Comparison of ENCODE assay signal across 21 cellular contexts in the genomic region with DNA sequence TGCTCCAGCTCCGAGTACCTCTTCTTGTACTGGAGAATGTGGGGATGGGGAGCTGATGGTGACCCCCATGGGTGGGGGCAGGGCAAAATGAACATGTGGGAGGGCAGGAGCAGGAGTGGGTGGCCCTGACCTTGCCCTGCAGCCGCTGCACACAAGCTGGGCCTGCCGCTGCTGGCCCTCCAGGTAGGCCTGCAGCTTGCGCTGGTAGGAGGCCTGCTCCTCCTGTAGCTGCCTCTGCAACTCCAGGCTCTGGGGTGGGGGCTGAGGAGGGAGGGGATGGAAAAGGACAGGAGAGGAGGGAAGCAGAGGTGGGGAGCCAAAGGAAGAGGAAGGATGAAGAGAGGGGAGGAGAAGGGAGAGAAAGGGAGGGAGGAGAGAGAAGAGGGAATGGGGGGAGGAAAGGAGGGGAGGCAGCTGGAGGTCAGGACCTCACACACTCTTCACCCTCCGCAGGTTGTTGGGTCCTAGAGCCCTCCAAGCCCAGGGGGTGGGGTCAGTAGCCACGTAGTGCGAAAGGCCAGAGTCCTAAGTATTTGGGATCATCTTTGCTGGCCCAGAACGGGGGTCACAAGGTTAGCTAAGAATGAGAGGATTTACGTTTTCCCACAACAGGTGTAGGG. TPM values are rescaled to one million over a fixed set of nuclear protein-coding genes. Genes with fewer than 3 reads are reported as not detected.
DNase-seq lines count a peak whose midpoint lies in the region; ATAC-seq and TF ChIP-seq lines count a peak whose summit lies in the region.
"Had no signal": no experiment of that assay in that cellular context is flagged by ENCODE, and none has a peak within 500 bp of the region (broad histone marks: within the 10 kb centered on the region; RNA-seq: fewer than 3 reads in every experiment).

No MANE protein-coding gene starts in this region.

- peak overlapping the region; percentile 75 for H2BK12ac ChIP-seq in neuronal stem cell (ENCODE audit: low read length)

- no peak overlapping the region for H2BK120ac ChIP-seq in neuronal stem cell (ENCODE audit: low read depth, low read length)

- CTCF ChIA-PET in naive thymus-derived CD4-positive, alpha-beta T cell (lab: Charles Lee): no interaction called here

- H3K9me2 ChIP-seq in GM23338 (ENCODE audit: insufficient read depth): no peaks in the 10 kb centered on the region

- peak overlapping the region; percentile 21 for H3K9ac ChIP-seq in NT2/D1 (ENCODE audit: insufficient read length, low read depth)
- no peak overlapping the region for H3K9ac ChIP-seq in iPS-15b (ENCODE audit: low read depth, low read length)
- H3K9ac ChIP-seq in neuronal stem cell (ENCODE audit: low read depth, low read length, poor library complexity): peak overlapping the region; percentile 92

- H3K23ac ChIP-seq in neuronal stem cell (ENCODE audit: low read depth, low read length, poor library complexity): no peak overlapping the region

- H3K14ac ChIP-seq in neuronal stem cell (ENCODE audit: low read length): no peak overlapping the region

- H3K4me1 ChIP-seq in GM23338 (ENCODE audit: insufficient read depth) (peaks cover 3% of the 10 kb centered on the region; the same call in 1 of the 2 replicates), NT2/D1 (ENCODE audit: insufficient read depth, insufficient read length) (peaks cover 4% of the 10 kb centered on the region), iPS-15b (ENCODE audit: control insufficient read depth, insufficient read depth, low read length) (peaks cover 5% of the 10 kb centered on the region), neuronal stem cell (ENCODE audit: control insufficient read depth in 2 of 2, insufficient read depth in 1 of 2, low read depth in 1 of 2, low read length in 2 of 2) (peaks cover 16 to 17% of the 10 kb centered on the region in 2 donors)
- no peaks in the 10 kb centered on the region for H3K4me1 ChIP-seq in naive thymus-derived CD4-positive, alpha-beta T cell (ENCODE audit: control insufficient read depth in 2 of 2, insufficient read depth in 2 of 2, low read length in 2 of 2)
- H3K4me1 ChIP-seq: A549 had no signal

- no peak for TF ChIP-seq CTCF in GM23338 (conservative IDR thresholded peaks at IDR 0.05; ENCODE audit: low read depth in 2 of 2)

- H3F3A ChIP-seq in GM23338 (replicated peaks; ENCODE audit: low read depth): no peaks in the 10 kb centered on the region

- 0 out of 2 replicates have a peak, but pooled peaks cover 3% of the 10 kb centered on the region for H3K79me2 ChIP-seq in GM23338 (replicated peaks; ENCODE audit: insufficient read depth)

- H2BK15ac ChIP-seq in neuronal stem cell (ENCODE audit: low read length): peak overlapping the region; percentile 55

- peaks cover 3% of the 10 kb centered on the region; the same call in 1 of the 3 replicates for H3K36me3 Mint-ChIP-seq in GM23338 (ENCODE audit: low read depth)
- peaks cover 0 to 5% (median 0%) of the 10 kb centered on the region in 5 donors for H3K36me3 Mint-ChIP-seq in naive thymus-derived CD4-positive, alpha-beta T cell

- no peaks in the 10 kb centered on the region for H3K9me3 ChIP-seq in NT2/D1 (ENCODE audit: insufficient read depth, low read length)
- no peaks in the 10 kb centered on the region for H3K9me3 ChIP-seq in iPS-15b (ENCODE audit: control insufficient read depth, insufficient read depth, low read length)
- no peaks in the 10 kb centered on the region for H3K9me3 ChIP-seq in neuronal stem cell (replicated peaks in 1 of 2; ENCODE audit: control insufficient read depth in 2 of 2, insufficient read depth in 1 of 2, low read depth in 1 of 2, low read length in 2 of 2)
- H3K9me3 ChIP-seq in naive thymus-derived CD4-positive, alpha-beta T cell (ENCODE audit: control insufficient read depth in 2 of 3, low read length in 3 of 3): no peaks in the 10 kb centered on the region
- H3K9me3 ChIP-seq: A549 had no signal

- H3K27me3 ChIP-seq in GM23338 (ENCODE audit: insufficient read depth): no peaks in the 10 kb centered on the region
- H3K27me3 ChIP-seq in NT2/D1 (ENCODE audit: insufficient read depth, insufficient read length): no peaks in the 10 kb centered on the region
- H3K27me3 ChIP-seq in iPS-15b (ENCODE audit: control insufficient read depth, insufficient read depth, low read length): no peaks in the 10 kb centered on the region
- H3K27me3 ChIP-seq in neuronal stem cell (ENCODE audit: control insufficient read depth in 3 of 3, insufficient read depth in 3 of 3, low read depth in 1 of 3, low read length in 3 of 3): no peaks in the 10 kb centered on the region
- no peaks in the 10 kb centered on the region for H3K27me3 ChIP-seq in naive thymus-derived CD4-positive, alpha-beta T cell (ENCODE audit: control insufficient read depth in 2 of 2, insufficient read depth in 2 of 2, low read length in 2 of 2)

- no peak overlapping the region for H4K8ac ChIP-seq in neuronal stem cell (ENCODE audit: low read depth, low read length)

- no peak overlapping the region for H3K27ac Mint-ChIP-seq in GM23338
- H3K27ac Mint-ChIP-seq in naive thymus-derived CD4-positive, alpha-beta T cell: no peak overlapping the region

- H3K79me1 ChIP-seq in neuronal stem cell (ENCODE audit: low read depth, low read length): peaks cover 3% of the 10 kb centered on the region

- H3K4me3 Mint-ChIP-seq in GM23338: peak overlapping the region; percentile 43; the same call in 2 of the 3 replicates
- H3K4me3 Mint-ChIP-seq in naive thymus-derived CD4-positive, alpha-beta T cell: peak overlapping the region in 1 of 10 donors; percentile 68

- no CpG with 5 or more reads among the region's 9 CpGs for WGBS in neuronal stem cell (ENCODE audit: extremely low coverage in 2 of 2, insufficient read length in 2 of 2, insufficient replicate concordance in 1 of 2), 2 donors

- H3K9me3 Mint-ChIP-seq in GM23338: no peaks in the 10 kb centered on the region
- no peaks in the 10 kb centered on the region for H3K9me3 Mint-ChIP-seq in naive thymus-derived CD4-positive, alpha-beta T cell

- H3K36me3 ChIP-seq in GM23338 (ENCODE audit: insufficient read depth) (no peaks in the 10 kb centered on the region), NT2/D1 (ENCODE audit: insufficient read depth, insufficient read length, low read length) (peaks cover 5% of the 10 kb centered on the region), iPS-15b (ENCODE audit: control insufficient read depth, insufficient read depth, low read length) (peaks cover 7% of the 10 kb centered on the region), neuronal stem cell (replicated peaks in 1 of 2; ENCODE audit: control insufficient read depth in 2 of 2, insufficient read depth in 2 of 2, low read length in 2 of 2) (peaks cover 2 to 40% of the 10 kb centered on the region in 2 donors)
- peaks cover 0 to 15% (median 0%) of the 10 kb centered on the region in 3 experiments for H3K36me3 ChIP-seq in naive thymus-derived CD4-positive, alpha-beta T cell (ENCODE audit: control insufficient read depth in 2 of 3, insufficient read depth in 3 of 3, low read length in 3 of 3)

- H4K91ac ChIP-seq in neuronal stem cell (ENCODE audit: low read depth, low read length, poor library complexity): no peak overlapping the region

- H3K4me1 Mint-ChIP-seq in GM23338: peaks cover 17% of the 10 kb centered on the region
- H3K4me1 Mint-ChIP-seq in naive thymus-derived CD4-positive, alpha-beta T cell: peaks cover 0 to 12% (median 2%) of the 10 kb centered on the region in 7 donors

- POLR2A ChIA-PET in naive thymus-derived CD4-positive, alpha-beta T cell (lab: Charles Lee): no interaction called here

- H3K27ac ChIP-seq in GM23338 (ENCODE audit: low read depth): no peak overlapping the region
- peak overlapping the region; percentile 51 for H3K27ac ChIP-seq in neuronal stem cell (replicated peaks; ENCODE audit: low read length)
- H3K27ac ChIP-seq in naive thymus-derived CD4-positive, alpha-beta T cell (ENCODE audit: low read depth, low read length): no peak overlapping the region
- H3K27ac ChIP-seq: A549 had no signal

- peak overlapping the region; percentile 38; the same call in 1 of the 2 replicates for H3K4me2 ChIP-seq in GM23338
- peak overlapping the region; percentile 32 for H3K4me2 ChIP-seq in neuronal stem cell (ENCODE audit: insufficient read depth, low read length, poor library complexity, severe bottlenecking)
- H3K4me2 ChIP-seq: A549 had no signal

- H3K4me3 ChIP-seq in GM23338: no peak overlapping the region
- no peak overlapping the region for H3K4me3 ChIP-seq in NT2/D1 (ENCODE audit: insufficient read length, low read depth)
- H3K4me3 ChIP-seq in iPS-15b (ENCODE audit: low read depth, low read length): peak overlapping the region; percentile 26
- H3K4me3 ChIP-seq in neuronal stem cell (ENCODE audit: low read length in 2 of 2): no peak overlapping the region
- H3K4me3 ChIP-seq in naive thymus-derived CD4-positive, alpha-beta T cell (ENCODE audit: low read length): no peak overlapping the region
- H3K4me3 ChIP-seq: A549, GM12878 had no signal

- peak overlapping the region; percentile 89 for H2AK5ac ChIP-seq in neuronal stem cell (ENCODE audit: low read depth, low read length)

- peak; percentile 88 for ATAC-seq in GM23338
- ATAC-seq in naive thymus-derived CD4-positive, alpha-beta T cell: no peak
- ATAC-seq: A549, GM12878, Panc1 had no signal

- H2AFZ ChIP-seq in GM23338 (no peak overlapping the region), neuronal stem cell (ENCODE audit: low read length) (no peak overlapping the region)

- no peak overlapping the region for H2BK5ac ChIP-seq in neuronal stem cell (ENCODE audit: low read length)

- H4K20me1 ChIP-seq in GM23338 (replicated peaks; ENCODE audit: insufficient read depth): no peaks in the 10 kb centered on the region

- intact Hi-C loops in naive thymus-derived CD4-positive, alpha-beta T cell (cut with micrococcal nuclease): loop anchor here in 1 of 2 donors (10.0 kb wide), 1 partner anchor 966 kb away; a partner anchor contains a TSS

- peak overlapping the region; percentile 81 for H3K18ac ChIP-seq in neuronal stem cell (ENCODE audit: low read length)

- DNase-seq in GM23338 (ENCODE audit: low spot score) (peak; percentile 60), NT2/D1 (ENCODE audit: low read depth, low spot score) (peak; percentile 18), neuronal stem cell (ENCODE audit: low spot score) (no peak), SIG-M5 (lab: John Stamatoyannopoulos, UW) (no peak), middle frontal gyrus (ENCODE audit: extremely low spot score, low spot score) (no peak)
- no peak for DNase-seq in stimulated activated CD4-positive, alpha-beta T cell treated with anti-CD3 and anti-CD28 coated beads, Interleukin-1b, Interleukin-23, amount 100 ng/mL, for 48 hours
- no peak for DNase-seq in naive thymus-derived CD4-positive, alpha-beta T cell
- DNase-seq: C1 segment of cervical spinal cord, DMS79 treated with DMSO at 0.1 percent for 48 hours, GOT3, IMR-90, Kasumi-1, MM.1S, NCI-H1092 treated with DMSO at 0.1 percent for 48 hours, NCI-H1694, NCI-H524 treated with DMSO at 0.1 percent for 48 hours had no signal

- H3K27me3 Mint-ChIP-seq in GM23338 (ENCODE audit: insufficient read depth, low read depth, poor library complexity): peaks cover 8% of the 10 kb centered on the region
- no peaks in the 10 kb centered on the region for H3K27me3 Mint-ChIP-seq in naive thymus-derived CD4-positive, alpha-beta T cell

- H3K4ac ChIP-seq in neuronal stem cell (ENCODE audit: low read length): no peak overlapping the region

RNA-seq across cellular contexts. Expression of a gene that starts 22.9 kb away (rescaled TPM):
- under 0.01 TPM in 1 of 2 replicates, not detected in the other for total RNA-seq in GM23338 (2014; rRNA removed; shearing (Covaris generic))
- polyA plus RNA-seq in GM23338 (2016; fragmentation: Nextera tagmentation; extraction: Ambion mirVana): not detected in 2 replicates
- 14.3 TPM for polyA plus RNA-seq in neuronal stem cell (2013, experiment 1 of 2)
- 15.9 TPM for polyA plus RNA-seq in neuronal stem cell (2013, experiment 2 of 2)
- total RNA-seq in naive thymus-derived CD4-positive, alpha-beta T cell: 1,000 to 10,000 TPM; 2,341 to 4,458 (median 3,337) TPM
- polyA plus RNA-seq in naive thymus-derived CD4-positive, alpha-beta T cell: not detected
- polyA plus RNA-seq: IMR-90 had no signal

RNA-seq across cellular contexts. Expression of a gene that starts 50.6 kb away (rescaled TPM):
- 28.9 and 32.9 TPM in 2 replicates for total RNA-seq in GM23338 (2014; rRNA removed; shearing (Covaris generic))
- 16.9 and 20.2 TPM in 2 replicates for polyA plus RNA-seq in GM23338 (2016; fragmentation: Nextera tagmentation; extraction: Ambion mirVana)
- 38.4 TPM for polyA plus RNA-seq in neuronal stem cell (2013, experiment 1 of 2)
- polyA plus RNA-seq in neuronal stem cell (2013, experiment 2 of 2): 38.2 TPM
- 100 to 1,000 TPM in 4 of 5 experiments, 10 to 100 TPM in 1; 98.2 to 161 (median 148) TPM for total RNA-seq in naive thymus-derived CD4-positive, alpha-beta T cell
- polyA plus RNA-seq in naive thymus-derived CD4-positive, alpha-beta T cell: 100 to 1,000 TPM; 258 to 264 TPM

RNA-seq across cellular contexts. Expression of a gene that starts 53.9 kb away (rescaled TPM):
- total RNA-seq in GM23338 (2014; rRNA removed; shearing (Covaris generic)): 2.6 TPM in 1 of 2 replicates, not detected in the other
- polyA plus RNA-seq in GM23338 (2016; fragmentation: Nextera tagmentation; extraction: Ambion mirVana): not detected in 2 replicates
- 0.17 TPM for polyA plus RNA-seq in neuronal stem cell (2013, experiment 1 of 2)
- 0.10 TPM for polyA plus RNA-seq in neuronal stem cell (2013, experiment 2 of 2)
- not detected for total RNA-seq in naive thymus-derived CD4-positive, alpha-beta T cell
- not detected for polyA plus RNA-seq in naive thymus-derived CD4-positive, alpha-beta T cell
- total RNA-seq: HT-29, IMR-90 had no signal
- polyA plus RNA-seq: IMR-90 had no signal

Comparison
In these comparisons a context has a peak if more than half of its experiments do, and no peak if none do; other contexts are left out.
1. DNase-seq: peak in GM23338 (single experiment) and NT2/D1 (single experiment); none in neuronal stem cell (single experiment), stimulated activated CD4-positive, alpha-beta T cell treated with anti-CD3 and anti-CD28 coated beads, Interleukin-1b, Interleukin-23, amount 100 ng/mL, for 48 hours (single experiment), naive thymus-derived CD4-positive, alpha-beta T cell (0 of 9), SIG-M5 (single experiment) and middle frontal gyrus (single experiment).
2. RNA of a gene that starts 22.9 kb away (total RNA-seq): 2,341 to 4,458 TPM in naive thymus-derived CD4-positive, alpha-beta T cell; under 0.01 TPM in GM23338; every median in the first group is over 1,000 times any median in the second.